ENCODE assay signal across 11 cellular contexts in genomic region chr4:3040447-3041191, GRCh38. TPM values are rescaled to one million over a fixed set of nuclear protein-coding genes. Genes with fewer than 3 reads are reported as not detected.
DNase-seq lines count a peak whose midpoint lies in the region; ATAC-seq and TF ChIP-seq lines count a peak whose summit lies in the region.
"Had no signal": no experiment of that assay in that cellular context is flagged by ENCODE, and none has a peak within 500 bp of the region (broad histone marks: within the 10 kb centered on the region; RNA-seq: fewer than 3 reads in every experiment).

No MANE protein-coding gene starts in this region.

- H3K9me3 Mint-ChIP-seq in MCF 10A (ENCODE audit: unreplicated experiment): no peaks in the 10 kb centered on the region

- no peak overlapping the region for H3K18ac ChIP-seq in trophoblast cell (ENCODE audit: low read length)

- H3K27me3 Mint-ChIP-seq in MCF 10A (ENCODE audit: insufficient read depth, unreplicated experiment): no peaks in the 10 kb centered on the region

- H3K79me1 ChIP-seq in trophoblast cell (ENCODE audit: low read length): no peaks in the 10 kb centered on the region

- H3K27ac Mint-ChIP-seq in MCF 10A (ENCODE audit: low read depth, unreplicated experiment): no peak overlapping the region

- H3K4me3 ChIP-seq in ACC112 (ENCODE audit: low read depth, low read length) (peak overlapping the region; percentile 84), foreskin fibroblast (ENCODE audit: low read depth in 1 of 2, low read length in 2 of 2) (peak overlapping the region; percentile 39 to 59), trophoblast cell (ENCODE audit: low read depth, low read length) (no peak overlapping the region)
- H3K4me3 ChIP-seq: mucosa of descending colon, SJSA1 had no signal

- peaks cover 10% of the 10 kb centered on the region for H3K4me1 Mint-ChIP-seq in MCF 10A (ENCODE audit: insufficient read depth, unreplicated experiment)

- H2BK120ac ChIP-seq in trophoblast cell (ENCODE audit: insufficient read depth, low read length, poor library complexity): no peak overlapping the region

- H3K4me2 ChIP-seq in trophoblast cell (ENCODE audit: low read length): no peak overlapping the region

- H3K36me3 ChIP-seq in ACC112 (ENCODE audit: insufficient read depth, low read length) (no peaks in the 10 kb centered on the region), trophoblast cell (ENCODE audit: control insufficient read depth in 1 of 2, insufficient read depth in 2 of 2, low read length in 2 of 2) (no peaks in the 10 kb centered on the region)
- H3K36me3 ChIP-seq: SJSA1 had no signal

- no peak overlapping the region for H2BK12ac ChIP-seq in trophoblast cell (ENCODE audit: low read length)

- no peak overlapping the region for H3K23ac ChIP-seq in trophoblast cell (ENCODE audit: low read length)

- CTCF ChIA-PET in MCF 10A (lab: Yijun Ruan, JAX): interaction anchor here (1.1 to 1.2 kb wide), 2 partner anchors 62 to 64 kb away, joined by 3 to 6 read pairs; no protein-coding TSS in a partner anchor

- H3K36me3 Mint-ChIP-seq in MCF 10A (ENCODE audit: insufficient read depth, unreplicated experiment): no peaks in the 10 kb centered on the region

- no peak overlapping the region for H4K12ac ChIP-seq in trophoblast cell (ENCODE audit: low read depth, low read length)

- H3K9me3 ChIP-seq in trophoblast cell (ENCODE audit: insufficient read depth, low read depth, low read length): peaks cover 3% of the 10 kb centered on the region
- H3K9me3 ChIP-seq: mucosa of descending colon, SJSA1 had no signal

- no peak overlapping the region for H3K4me3 Mint-ChIP-seq in MCF 10A (ENCODE audit: unreplicated experiment)

- H3K79me2 ChIP-seq in ACC112 (ENCODE audit: control insufficient read depth, insufficient read depth, low read length, unreplicated experiment): peaks cover 5% of the 10 kb centered on the region
- no peaks in the 10 kb centered on the region for H3K79me2 ChIP-seq in trophoblast cell (ENCODE audit: control insufficient read depth, insufficient read depth, low read length, poor library complexity)

- H3K27ac ChIP-seq in ACC112 (ENCODE audit: low read depth, low read length) (no peak overlapping the region), trophoblast cell (ENCODE audit: low read depth, low read length) (no peak overlapping the region)
- H3K27ac ChIP-seq: SJSA1 had no signal

- H2AK5ac ChIP-seq in trophoblast cell (ENCODE audit: low read length): no peak overlapping the region

- no peak overlapping the region for H3K14ac ChIP-seq in trophoblast cell (ENCODE audit: low read length)

- H4K8ac ChIP-seq in trophoblast cell (ENCODE audit: low read depth, low read length): no peak overlapping the region

- intact Hi-C loops in MCF 10A (cut with micrococcal nuclease): no loop called here

- DNase-seq in foreskin fibroblast (no peak), trophoblast cell (no peak), islet precursor cell (no peak), MCF 10A (ENCODE audit: unreplicated experiment) (no peak)
- DNase-seq in stimulated activated naive CD4-positive, alpha-beta T cell (lab: John Stamatoyannopoulos, UW): no peak
- DNase-seq: DMS153 had no signal

- no peak overlapping the region for H4K91ac ChIP-seq in trophoblast cell (ENCODE audit: low read depth, low read length)

- no peak overlapping the region for H2BK5ac ChIP-seq in trophoblast cell (ENCODE audit: low read depth, low read length, poor library complexity)

- ATAC-seq in GM18519 (IDR thresholded peaks at IDR 0.05; ENCODE audit: low FRiP score, unreplicated experiment) (peak; percentile 33), HG03521 (IDR thresholded peaks at IDR 0.05; ENCODE audit: unreplicated experiment) (peak; percentile 41)

- no peak overlapping the region for H3K4ac ChIP-seq in trophoblast cell (ENCODE audit: low read depth, low read length)

- BruUV-seq in MCF 10A (replicated peaks; lab: Mats Ljungman, UMichigan): no TSS peak

- peaks cover 14% of the 10 kb centered on the region for H3K4me1 ChIP-seq in ACC112 (ENCODE audit: control insufficient read depth, insufficient read depth, low read length, unreplicated experiment)
- peaks cover 7 to 8% of the 10 kb centered on the region in 2 experiments for H3K4me1 ChIP-seq in trophoblast cell (ENCODE audit: control insufficient read depth in 1 of 2, insufficient read depth in 2 of 2, low read length in 2 of 2)
- H3K4me1 ChIP-seq: SJSA1 had no signal

- WGBS in trophoblast cell (ENCODE audit: extremely low coverage, insufficient coverage, insufficient read length): no CpG with 5 or more reads among the region's 28 CpGs

- POLR2A ChIA-PET in MCF 10A (lab: Yijun Ruan, JAX): no interaction called here

- no peak overlapping the region for H3K9ac ChIP-seq in trophoblast cell (ENCODE audit: low read length)

- H3K27me3 ChIP-seq in ACC112 (ENCODE audit: insufficient read depth, low read length) (no peaks in the 10 kb centered on the region), trophoblast cell (ENCODE audit: insufficient read depth, low read length) (no peaks in the 10 kb centered on the region)
- H3K27me3 ChIP-seq: SJSA1 had no signal

- H2AFZ ChIP-seq in ACC112 (ENCODE audit: low read length, unreplicated experiment): peak overlapping the region; percentile 96
- no peak overlapping the region for H2AFZ ChIP-seq in trophoblast cell (ENCODE audit: insufficient read depth, low read length, poor library complexity)

- TF ChIP-seq CTCF in foreskin fibroblast (IDR thresholded peaks at IDR 0.05; ENCODE audit: low read depth, low read length) (no peak), MCF 10A (IDR thresholded peaks at IDR 0.05; ENCODE audit: unreplicated experiment) (no peak)

RNA-seq across cellular contexts. Expression of gene HTT-AS, which starts 33.7 kb away (rescaled TPM):
- not detected in 2 replicates for polyA plus RNA-seq in trophoblast cell (2013)
- total RNA-seq in MCF 10A (2022): not detected in 2 replicates
- total RNA-seq: mucosa of descending colon, SJSA1 had no signal

RNA-seq across cellular contexts. Expression of gene HTT, which starts 33.9 kb away (rescaled TPM):
- polyA plus RNA-seq in trophoblast cell (2013): 27.4 and 27.8 TPM in 2 replicates
- total RNA-seq in MCF 10A (2022): 47.4 and 54.4 TPM in 2 replicates
